Comparison of ENCODE assay signal across 14 cellular contexts in the genomic region with DNA sequence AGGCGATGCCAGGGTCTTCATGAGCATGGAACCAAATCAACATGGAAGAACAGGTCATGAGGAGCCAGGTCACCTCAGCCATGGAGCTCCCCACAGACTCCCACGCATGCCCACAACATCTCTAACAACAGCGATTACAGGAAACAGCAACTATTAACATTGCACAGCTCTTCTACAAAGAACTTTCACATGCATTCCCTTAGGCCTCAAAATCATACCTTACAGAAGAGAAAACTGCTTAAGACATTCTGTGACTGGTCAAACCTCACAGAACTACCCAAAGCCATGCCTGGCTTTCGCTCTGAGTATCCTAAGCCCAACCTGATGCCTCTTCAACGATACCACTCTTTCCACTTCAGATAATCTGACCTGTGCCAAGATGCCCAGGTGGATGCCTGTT.
DNase-seq lines count a peak whose midpoint lies in the region; ATAC-seq and TF ChIP-seq lines count a peak whose summit lies in the region.
"Had no signal": no experiment of that assay in that cellular context is flagged by ENCODE, and none has a peak within 500 bp of the region (broad histone marks: within the 10 kb centered on the region; RNA-seq: fewer than 3 reads in every experiment).

No MANE protein-coding gene starts in this region.

- TF ChIP-seq POLR2A in NB4 (IDR thresholded peaks at IDR 0.05; ENCODE audit: extremely low read depth, insufficient read length) (no peak), transverse colon (IDR thresholded peaks at IDR 0.05) (no peak)

- TF ChIP-seq EP300 in transverse colon (IDR thresholded peaks at IDR 0.05; ENCODE audit: low read depth): no peak

- H3K4me1 ChIP-seq in transverse colon: no peaks in the 10 kb centered on the region
- H3K4me1 ChIP-seq: ascending aorta had no signal

- TF ChIP-seq CTCF in NB4 (IDR thresholded peaks at IDR 0.05; ENCODE audit: low read depth, low read length) (no peak), transverse colon (IDR thresholded peaks at IDR 0.05) (no peak)

- 80 to 88% methylated on average over 2 to 5 of the region's 5 CpGs for WGBS in transverse colon (ENCODE audit: low coverage in 1 of 2), 2 donors

- H3K9me3 ChIP-seq in transverse colon: no peaks in the 10 kb centered on the region
- H3K9me3 ChIP-seq: ascending aorta had no signal

- no peak overlapping the region for H3K27ac ChIP-seq in transverse colon
- H3K27ac ChIP-seq in substantia nigra (ENCODE audit: low read depth, low read length, poor library complexity, severe bottlenecking): no peak overlapping the region
- H3K27ac ChIP-seq: ascending aorta, BLaER1, VCaP had no signal

- intact Hi-C loops in transverse colon (cut with DNase I; ENCODE audit: low total_unique reads): no loop called here

- no peak overlapping the region for H3K4me3 ChIP-seq in NB4 (ENCODE audit: low read depth, low read length)
- no peak overlapping the region for H3K4me3 ChIP-seq in transverse colon
- H3K4me3 ChIP-seq: ascending aorta, BLaER1 had no signal

- H3K27me3 ChIP-seq in transverse colon: no peaks in the 10 kb centered on the region
- H3K27me3 ChIP-seq: ascending aorta, BLaER1 had no signal

- ATAC-seq in GM18873 (IDR thresholded peaks at IDR 0.05; ENCODE audit: low FRiP score, unreplicated experiment) (peak; percentile 47), HG02763 (IDR thresholded peaks at IDR 0.05; ENCODE audit: unreplicated experiment) (peak; percentile 44)

- no peaks in the 10 kb centered on the region for H3K36me3 ChIP-seq in transverse colon

- DNase-seq in CD1c-positive myeloid dendritic cell (ENCODE audit: extremely low spot score): peak; percentile 20
- peak; percentile 9 for DNase-seq in NB4 (ENCODE audit: low read depth)
- no peak for DNase-seq in transverse colon
- DNase-seq in RKO (ENCODE audit: low spot score): no peak
- no peak for DNase-seq in glomerular visceral epithelial cell (ENCODE audit: extremely low spot score)
- DNase-seq in substantia nigra (lab: John Stamatoyannopoulos, UW): no peak
- DNase-seq: erythroblast; NK-92 treated with Interleukin-12 subunit alpha and Interleukin-12 subunit beta, amount 100 ng/mL, for 24 hours; occipital lobe had no signal

- in situ Hi-C loops in transverse colon (cut with MboI; ENCODE audit: low pct_ligation_motif_present in 1 of 4, low pct_unique_long_range_greater_than_20kb in 1 of 4, low sequenced_read_pairs in 3 of 4): no loop called here

Comparison
In these comparisons a context has a peak if more than half of its experiments do, and no peak if none do; other contexts are left out.
1. DNase-seq: peak in CD1c-positive myeloid dendritic cell (single experiment) and NB4 (single experiment); none in transverse colon (single experiment), RKO (single experiment), glomerular visceral epithelial cell (single experiment) and substantia nigra (0 of 49).